Comparison of ENCODE assay signal across 27 cellular contexts in genomic region chr19:16226184-16226591, GRCh38. TPM values are rescaled to one million over a fixed set of nuclear protein-coding genes. Genes with fewer than 3 reads are reported as not detected.
DNase-seq lines count a peak whose midpoint lies in the region; ATAC-seq and TF ChIP-seq lines count a peak whose summit lies in the region.
"Had no signal": no experiment of that assay in that cellular context is flagged by ENCODE, and none has a peak within 500 bp of the region (broad histone marks: within the 10 kb centered on the region; RNA-seq: fewer than 3 reads in every experiment).

No MANE protein-coding gene starts in this region.

- intact Hi-C loops in activated CD4-positive, alpha-beta memory T cell treated with anti-CD3 and anti-CD28 coated beads for 36 hours (cut with micrococcal nuclease): no loop called here
- intact Hi-C loops in sciatic nerve (cut with DNase I): no loop called here
- intact Hi-C loops in left ventricle myocardium inferior (cut with micrococcal nuclease): no loop called here

- H3K9me3 ChIP-seq in H9 (ENCODE audit: control insufficient read depth, low read depth, low read length): no peaks in the 10 kb centered on the region
- peaks cover 8% of the 10 kb centered on the region for H3K9me3 ChIP-seq in endodermal cell (ENCODE audit: control insufficient read depth, low read length)
- H3K9me3 ChIP-seq in left ventricle myocardium inferior (replicated peaks): peaks cover 17% of the 10 kb centered on the region

- POLR2A ChIA-PET in activated CD4-positive, alpha-beta memory T cell treated with anti-CD3 and anti-CD28 coated beads for 36 hours (lab: Charles Lee): no interaction called here
- POLR2A ChIA-PET in T-cell (lab: Charles Lee): no interaction called here

- H3K4me1 ChIP-seq in H9 (ENCODE audit: insufficient read depth, low read length) (no peaks in the 10 kb centered on the region), endodermal cell (ENCODE audit: control insufficient read depth, insufficient read depth, low read length) (no peaks in the 10 kb centered on the region), left ventricle myocardium inferior (no peaks in the 10 kb centered on the region)
- H3K4me1 ChIP-seq: BE2C had no signal

- no peak overlapping the region for H4K5ac ChIP-seq in H9 (ENCODE audit: insufficient read length, low read depth, low read length)

- peaks cover 32% of the 10 kb centered on the region for H3K36me3 ChIP-seq in endodermal cell (ENCODE audit: control insufficient read depth, insufficient read depth, low read length)
- peaks cover 98% of the 10 kb centered on the region for H3K36me3 ChIP-seq in left ventricle myocardium inferior

- H4K20me1 ChIP-seq in H9 (ENCODE audit: control insufficient read depth, insufficient read depth, insufficient read length): no peaks in the 10 kb centered on the region

- WGBS in H9 (ENCODE audit: extremely low coverage, insufficient read length, low lambda C conversion rate): no CpG with 5 or more reads among the region's 16 CpGs
- WGBS in endodermal cell (ENCODE audit: insufficient coverage in 1 of 2, insufficient read length in 1 of 2), 2 experiments: 95 to 99% methylated on average over 13 to 16 of the region's 16 CpGs

- H3K79me1 ChIP-seq in H9 (ENCODE audit: insufficient read depth, low read depth, low read length, poor library complexity, severe bottlenecking): no peaks in the 10 kb centered on the region

- H4K8ac ChIP-seq in H9 (replicated peaks; ENCODE audit: insufficient read length, low read depth, low read length): no peak overlapping the region

- H2BK120ac ChIP-seq in H9 (ENCODE audit: low read depth, low read length, poor library complexity, severe bottlenecking): no peak overlapping the region

- H3K4me2 ChIP-seq in H9 (ENCODE audit: insufficient read depth, insufficient read length, low read length): no peak overlapping the region
- H3K4me2 ChIP-seq: KMS-11 had no signal

- no peak overlapping the region for H3K14ac ChIP-seq in H9 (ENCODE audit: insufficient read depth, low read length)

- H3K27ac Mint-ChIP-seq in H9 (peak overlapping the region in 2 of 3 experiments; percentile 65 to 81; a peak in 3 of 7 replicates), endodermal cell (no peak overlapping the region), T-cell (peak overlapping the region in 1 of 2 donors; percentile 8)
- no peak overlapping the region for H3K27ac Mint-ChIP-seq in activated CD4-positive, alpha-beta memory T cell treated with anti-CD3 and anti-CD28 coated beads for 36 hours
- H3K27ac Mint-ChIP-seq: IgD-negative memory B cell had no signal

- ATAC-seq in sciatic nerve (peak; percentile 49), GM18907 (IDR thresholded peaks at IDR 0.05; ENCODE audit: unreplicated experiment) (no peak), T-cell (replicated peaks in 1 of 4) (no peak)
- ATAC-seq: HCT116 had no signal

- no peak overlapping the region for H3K27ac ChIP-seq in H9 (ENCODE audit: insufficient read length, low read depth, low read length)
- no peak overlapping the region for H3K27ac ChIP-seq in endodermal cell (ENCODE audit: low read depth, low read length)
- no peak overlapping the region for H3K27ac ChIP-seq in left ventricle myocardium inferior (replicated peaks)
- H3K27ac ChIP-seq: KMS-11, SK-N-MC had no signal

- no peaks in the 10 kb centered on the region for H3K27me3 Mint-ChIP-seq in H9 (ENCODE audit: low read depth)
- no peaks in the 10 kb centered on the region for H3K27me3 Mint-ChIP-seq in activated CD4-positive, alpha-beta memory T cell treated with anti-CD3 and anti-CD28 coated beads for 36 hours
- H3K27me3 Mint-ChIP-seq in endodermal cell (ENCODE audit: insufficient read depth): no peaks in the 10 kb centered on the region
- H3K27me3 Mint-ChIP-seq in T-cell: no peaks in the 10 kb centered on the region
- H3K27me3 Mint-ChIP-seq: CD8-positive, alpha-beta memory T cell; IgD-negative memory B cell had no signal

- H3K18ac ChIP-seq in H9 (ENCODE audit: insufficient read length, low read depth, low read length): no peak overlapping the region

- no peaks in the 10 kb centered on the region for H3K79me2 ChIP-seq in H9 (ENCODE audit: insufficient read depth, low read length)

- H3K23me2 ChIP-seq in H9 (ENCODE audit: insufficient read length, low read depth, low read length, poor library complexity, severe bottlenecking): no peaks in the 10 kb centered on the region

- no peak overlapping the region for H3K56ac ChIP-seq in H9 (ENCODE audit: insufficient read length, low read depth, low read length)

- no peak overlapping the region for H3T11ph ChIP-seq in H9 (ENCODE audit: low read length)

- no peak overlapping the region for H2AFZ ChIP-seq in H9 (ENCODE audit: low read length)

- H3K4me3 ChIP-seq in endodermal cell (ENCODE audit: low read length) (no peak overlapping the region), left ventricle myocardium inferior (no peak overlapping the region)
- H3K4me3 ChIP-seq: SK-N-MC had no signal

- no peak overlapping the region for H3K9ac ChIP-seq in H9 (ENCODE audit: extremely low read depth, insufficient read length, low read length)
- H3K9ac ChIP-seq in endodermal cell (ENCODE audit: extremely low read depth, low read length, poor library complexity, severe bottlenecking): no peak overlapping the region
- H3K9ac ChIP-seq: KMS-11 had no signal

- H3K4me3 Mint-ChIP-seq in H9 (no peak overlapping the region), endodermal cell (no peak overlapping the region), T-cell (no peak overlapping the region)
- H3K4me3 Mint-ChIP-seq in activated CD4-positive, alpha-beta memory T cell treated with anti-CD3 and anti-CD28 coated beads for 36 hours: no peak overlapping the region
- H3K4me3 Mint-ChIP-seq: CD14-positive monocyte; CD8-positive, alpha-beta memory T cell; IgD-negative memory B cell had no signal

- TF ChIP-seq CTCF in H9 (conservative IDR thresholded peaks at IDR 0.05) (no peak), endodermal cell (conservative IDR thresholded peaks at IDR 0.05) (no peak), left ventricle myocardium inferior (IDR thresholded peaks at IDR 0.05; ENCODE audit: borderline replicate concordance) (no peak)

- H3K23ac ChIP-seq in H9 (ENCODE audit: insufficient read length, low read depth, low read length): no peak overlapping the region

- no peak overlapping the region for H4K91ac ChIP-seq in H9 (ENCODE audit: insufficient read length, low read depth, low read length)

- H3K4me1 Mint-ChIP-seq in H9 (no peaks in the 10 kb centered on the region), endodermal cell (no peaks in the 10 kb centered on the region), T-cell (no peaks in the 10 kb centered on the region)
- H3K4me1 Mint-ChIP-seq in activated CD4-positive, alpha-beta memory T cell treated with anti-CD3 and anti-CD28 coated beads for 36 hours (ENCODE audit: low read depth): no peaks in the 10 kb centered on the region
- H3K4me1 Mint-ChIP-seq: CD14-positive monocyte; CD8-positive, alpha-beta memory T cell; IgD-negative memory B cell had no signal

- CTCF ChIA-PET in activated CD4-positive, alpha-beta memory T cell treated with anti-CD3 and anti-CD28 coated beads for 36 hours (lab: Charles Lee): no interaction called here
- CTCF ChIA-PET in T-cell (lab: Charles Lee): interaction anchor here in 1 of 2 donors (0.6 kb wide), 1 partner anchor 76 kb away, joined by 3 read pairs; no protein-coding TSS in a partner anchor

- H2BK12ac ChIP-seq in H9 (ENCODE audit: insufficient read length, low read depth, low read length): no peak overlapping the region

- no peak overlapping the region for H3K4ac ChIP-seq in H9 (ENCODE audit: low read depth, low read length)

- H3K9me3 Mint-ChIP-seq in H9 (peaks cover 7 to 10% of the 10 kb centered on the region in 2 experiments), endodermal cell (peaks cover 11% of the 10 kb centered on the region), T-cell (no peaks in the 10 kb centered on the region)
- peaks cover 10% of the 10 kb centered on the region for H3K9me3 Mint-ChIP-seq in activated CD4-positive, alpha-beta memory T cell treated with anti-CD3 and anti-CD28 coated beads for 36 hours
- H3K9me3 Mint-ChIP-seq: IgD-negative memory B cell had no signal

- H2BK5ac ChIP-seq in H9 (ENCODE audit: insufficient read length, low read length): no peak overlapping the region

- H3K27me3 ChIP-seq in H9 (ENCODE audit: insufficient read depth, low read length): no peaks in the 10 kb centered on the region
- H3K27me3 ChIP-seq in endodermal cell (ENCODE audit: control insufficient read depth, insufficient read depth, low read length, poor library complexity, severe bottlenecking): no peaks in the 10 kb centered on the region
- H3K27me3 ChIP-seq in left ventricle myocardium inferior (ENCODE audit: low read depth): no peaks in the 10 kb centered on the region
- H3K27me3 ChIP-seq: BE2C had no signal

- H3K36me3 Mint-ChIP-seq in H9 (ENCODE audit: insufficient read depth in 1 of 3, low read depth in 3 of 3): peaks cover 12 to 34% (median 29%) of the 10 kb centered on the region in 3 experiments
- peaks cover 38% of the 10 kb centered on the region for H3K36me3 Mint-ChIP-seq in activated CD4-positive, alpha-beta memory T cell treated with anti-CD3 and anti-CD28 coated beads for 36 hours
- H3K36me3 Mint-ChIP-seq in endodermal cell (ENCODE audit: low read depth): peaks cover 46% of the 10 kb centered on the region
- peaks cover 61% of the 10 kb centered on the region for H3K36me3 Mint-ChIP-seq in T-cell

- no peak overlapping the region for H2BK20ac ChIP-seq in H9 (ENCODE audit: low read depth, low read length, poor library complexity, severe bottlenecking)

- H2BK15ac ChIP-seq in H9 (ENCODE audit: low read depth, low read length): no peak overlapping the region

- H2AK5ac ChIP-seq in H9 (ENCODE audit: insufficient read length, low read length): no peak overlapping the region

- no peak for DNase-seq in H9
- DNase-seq in activated CD4-positive, alpha-beta memory T cell treated with anti-CD3 and anti-CD28 coated beads for 36 hours: peak; percentile 4
- DNase-seq in endodermal cell: peak; percentile 34
- peak; percentile 47 for DNase-seq in sciatic nerve (ENCODE audit: low spot score)
- no peak for DNase-seq in left ventricle myocardium inferior
- DNase-seq in T-cell: no peak
- DNase-seq in hippocampal formation (lab: John Stamatoyannopoulos, UW): no peak
- DNase-seq: BE2C; CD8-positive, alpha-beta memory T cell; DMS79 treated with DMSO at 0.1 percent for 48 hours; GF-D8; GOT3; MM.1S; NCI-H1417; NCI-H1694; NCI-H2029 treated with DMSO at 0.1 percent for 48 hours; NCI-H226; NCI-H510A; NCI-H69; SIG-M5 had no signal

RNA-seq across cellular contexts. Expression of gene AP1M1, which starts 28.5 kb away (rescaled TPM):
- total RNA-seq in H9 (2021): 30.3 and 37.6 TPM in 2 replicates
- total RNA-seq in activated CD4-positive, alpha-beta memory T cell treated with anti-CD3 and anti-CD28 coated beads for 36 hours: 100 to 1,000 TPM; 100 to 113 TPM
- total RNA-seq in endodermal cell: 10 to 100 TPM; 35.0 to 51.6 TPM
- polyA plus RNA-seq in endodermal cell (2013, experiment 1 of 2): 85.8 TPM
- polyA plus RNA-seq in endodermal cell (2013, experiment 2 of 2): 91.7 TPM
- total RNA-seq in sciatic nerve: 76.8 TPM
- total RNA-seq in left ventricle myocardium inferior: 38.5 TPM
- 100 to 1,000 TPM in 4 of 5 donors, 10 to 100 TPM in 1; 94.9 to 171 (median 133) TPM for total RNA-seq in T-cell

RNA-seq across cellular contexts. Expression of gene FAM32A, which starts 41.0 kb away (rescaled TPM):
- total RNA-seq in H9 (2021) (90.4 and 91.9 TPM in 2 replicates), endodermal cell (10 to 100 TPM; 71.8 to 80.1 TPM), sciatic nerve (44.8 TPM), left ventricle myocardium inferior (34.3 TPM), T-cell (10 to 100 TPM; 42.1 to 60.6 (median 53.3) TPM)
- total RNA-seq in activated CD4-positive, alpha-beta memory T cell treated with anti-CD3 and anti-CD28 coated beads for 36 hours: 10 to 100 TPM; 43.8 to 44.3 TPM
- 84.7 TPM for polyA plus RNA-seq in endodermal cell (2013, experiment 1 of 2)
- polyA plus RNA-seq in endodermal cell (2013, experiment 2 of 2): 89.8 TPM

RNA-seq across cellular contexts. Expression of gene CIB3, which starts 52.9 kb away (rescaled TPM):
- not detected in 2 replicates for total RNA-seq in H9 (2021)
- total RNA-seq in activated CD4-positive, alpha-beta memory T cell treated with anti-CD3 and anti-CD28 coated beads for 36 hours: not detected
- total RNA-seq in endodermal cell: not detected
- not detected for polyA plus RNA-seq in endodermal cell (2013, experiment 1 of 2)
- polyA plus RNA-seq in endodermal cell (2013, experiment 2 of 2): not detected
- total RNA-seq in sciatic nerve: not detected
- total RNA-seq in left ventricle myocardium inferior: not detected
- total RNA-seq in T-cell: not detected
- total RNA-seq: A673; CD8-positive, alpha-beta memory T cell had no signal
- polyA plus RNA-seq: CD14-positive monocyte; CD8-positive, alpha-beta memory T cell; IgD-negative memory B cell had no signal

Comparison
In these comparisons a context has a peak if more than half of its experiments do, and no peak if none do; other contexts are left out.
1. DNase-seq: peak in activated CD4-positive, alpha-beta memory T cell treated with anti-CD3 and anti-CD28 coated beads for 36 hours (single experiment), endodermal cell (single experiment) and sciatic nerve (single experiment); none in H9 (single experiment), left ventricle myocardium inferior (single experiment), T-cell (0 of 34) and hippocampal formation (0 of 2).
2. H3K27ac Mint-ChIP-seq: peak in H9 (2 of 3); none in activated CD4-positive, alpha-beta memory T cell treated with anti-CD3 and anti-CD28 coated beads for 36 hours (single experiment) and endodermal cell (single experiment).